1 cellular context compared by ENCODE assay signal in genomic region chr15:78567541-78567940, GRCh38.
TF ChIP-seq lines count a peak whose summit lies in the region.

No MANE protein-coding gene starts in this region.

TF ChIP-seq in GM12878, 131 proteins besides CTCF, POLR2A, EP300 and RAD21:
- TF ChIP-seq ATF7 (IDR thresholded peaks at IDR 0.05; ENCODE audit: low read depth) (0 out of 2 replicates have a peak, but pooled peaks have one; percentile 17), LARP7 (IDR thresholded peaks at IDR 0.05) (no peak), IKZF1 (conservative IDR thresholded peaks at IDR 0.05) (0 out of 2 replicates have a peak, but pooled peaks have one; percentile 11), SPI1 (IDR thresholded peaks at IDR 0.05; ENCODE audit: borderline replicate concordance, insufficient read depth, low read depth, low read length) (no peak)
